Comparison of ENCODE assay signal across 29 cellular contexts in genomic region chr3:3737511-3737910, GRCh38.
"Had no signal": no experiment of that assay in that cellular context is flagged by ENCODE, and none has a peak within 500 bp of the region (broad histone marks: within the 10 kb centered on the region; RNA-seq: fewer than 3 reads in every experiment).

No MANE protein-coding gene starts in this region.

- H3K9me3 ChIP-seq: body of pancreas, breast epithelium had no signal

- H3K27ac ChIP-seq: body of pancreas, brain microvascular endothelial cell, breast epithelium, VCaP had no signal

- H3K36me3 ChIP-seq: brain microvascular endothelial cell, breast epithelium had no signal

- H3K27me3 ChIP-seq: body of pancreas, brain microvascular endothelial cell, breast epithelium had no signal

- H3K4me1 ChIP-seq: body of pancreas, breast epithelium had no signal

- H3K4me3 ChIP-seq: body of pancreas, breast epithelium had no signal

- FAIRE-seq: astrocyte, TTC549 had no signal

- DNase-seq: activated B cell treated with CpG ODN at 0.5 μM for 24 hours; activated CD4-positive, alpha-beta memory T cell treated with anti-CD3 and anti-CD28 coated beads for 36 hours; activated CD4-positive, alpha-beta T cell treated with anti-CD3 and anti-CD28 coated beads for 4 hours; activated CD4-positive, alpha-beta T cell treated with anti-CD3 and anti-CD28 coated beads, Interleukin-2, amount 10 ng/mL, durations not matched to agents 24 days and 14 days; activated CD4-positive, alpha-beta T cell treated with anti-CD3 and anti-CD28 coated beads, Interleukin-2, amount 50 U/mL, for 1 hour; activated CD4-positive, alpha-beta T cell treated with anti-CD3 and anti-CD28 coated beads, Interleukin-2, amount 50 U/mL, for 4 hours; activated CD4-positive, CD25-positive, alpha-beta regulatory T cell treated with anti-CD3 and anti-CD28 coated beads, Interleukin-2, amount 50 U/mL, for 72 hours; activated CD8-positive, alpha-beta memory T cell treated with anti-CD3 and anti-CD28 coated beads, Interleukin-2, amount 50 U/mL, for 4 hours; activated CD8-positive, alpha-beta T cell treated with anti-CD3 and anti-CD28 coated beads for 36 hours; activated effector memory CD4-positive, alpha-beta T cell treated with Interleukin-2 at 50 U/mL for 16 hours; activated gamma-delta T cell; activated naive CD4-positive, alpha-beta T cell treated with anti-CD3 and anti-CD28 coated beads, Interleukin-2, amount 10 ng/mL, durations not matched to agents 7 days and 5 days; activated naive CD4-positive, alpha-beta T cell treated with Interleukin-2 at 50 U/mL for 16 hours; activated naive CD8-positive, alpha-beta T cell treated with anti-CD3 and anti-CD28 coated beads, Interleukin-2, amount 10 ng/mL, durations not matched to agents 7 days and 5 days; activated naive CD8-positive, alpha-beta T cell treated with anti-CD3 and anti-CD28 coated beads, Interleukin-2, amount 50 U/mL, for 24 hours; activated T-cell treated with anti-CD3 and anti-CD28 coated beads for 4 hours; activated T-cell treated with anti-CD3 and anti-CD28 coated beads, Interleukin-2, amount 50 U/mL, for 1 hour; activated T-cell treated with anti-CD3 and anti-CD28 coated beads, Interleukin-2, amount 50 U/mL, for 4 hours; aorta; body of pancreas; brain microvascular endothelial cell; central memory CD4-positive, alpha-beta T cell; T-helper 1 cell; T-helper 2 cell; T-helper 9 cell had no signal
